Comparison of ENCODE assay signal across 1 cellular context in genomic region chr9:130680836-130681768, GRCh38.
TF ChIP-seq lines count a peak whose summit lies in the region.

No MANE protein-coding gene starts in this region.

TF ChIP-seq in HEK293, 187 proteins besides CTCF, POLR2A, EP300 and RAD21 (continued from another document and continues in another):
- TF ChIP-seq, protein P1, sequence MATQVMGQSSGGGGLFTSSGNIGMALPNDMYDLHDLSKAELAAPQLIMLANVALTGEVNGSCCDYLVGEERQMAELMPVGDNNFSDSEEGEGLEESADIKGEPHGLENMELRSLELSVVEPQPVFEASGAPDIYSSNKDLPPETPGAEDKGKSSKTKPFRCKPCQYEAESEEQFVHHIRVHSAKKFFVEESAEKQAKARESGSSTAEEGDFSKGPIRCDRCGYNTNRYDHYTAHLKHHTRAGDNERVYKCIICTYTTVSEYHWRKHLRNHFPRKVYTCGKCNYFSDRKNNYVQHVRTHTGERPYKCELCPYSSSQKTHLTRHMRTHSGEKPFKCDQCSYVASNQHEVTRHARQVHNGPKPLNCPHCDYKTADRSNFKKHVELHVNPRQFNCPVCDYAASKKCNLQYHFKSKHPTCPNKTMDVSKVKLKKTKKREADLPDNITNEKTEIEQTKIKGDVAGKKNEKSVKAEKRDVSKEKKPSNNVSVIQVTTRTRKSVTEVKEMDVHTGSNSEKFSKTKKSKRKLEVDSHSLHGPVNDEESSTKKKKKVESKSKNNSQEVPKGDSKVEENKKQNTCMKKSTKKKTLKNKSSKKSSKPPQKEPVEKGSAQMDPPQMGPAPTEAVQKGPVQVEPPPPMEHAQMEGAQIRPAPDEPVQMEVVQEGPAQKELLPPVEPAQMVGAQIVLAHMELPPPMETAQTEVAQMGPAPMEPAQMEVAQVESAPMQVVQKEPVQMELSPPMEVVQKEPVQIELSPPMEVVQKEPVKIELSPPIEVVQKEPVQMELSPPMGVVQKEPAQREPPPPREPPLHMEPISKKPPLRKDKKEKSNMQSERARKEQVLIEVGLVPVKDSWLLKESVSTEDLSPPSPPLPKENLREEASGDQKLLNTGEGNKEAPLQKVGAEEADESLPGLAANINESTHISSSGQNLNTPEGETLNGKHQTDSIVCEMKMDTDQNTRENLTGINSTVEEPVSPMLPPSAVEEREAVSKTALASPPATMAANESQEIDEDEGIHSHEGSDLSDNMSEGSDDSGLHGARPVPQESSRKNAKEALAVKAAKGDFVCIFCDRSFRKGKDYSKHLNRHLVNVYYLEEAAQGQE (tag by site-specific recombination; IDR thresholded peaks at IDR 0.05), result peak; percentile 19; the same call in 1 of the 2 replicates
- TF ChIP-seq GLIS1 (tag by site-specific recombination; IDR thresholded peaks at IDR 0.05) (peak; percentile 66), GLIS2 (tag by site-specific recombination; IDR thresholded peaks at IDR 0.05) (peak; percentile 65; the same call in 1 of the 2 replicates), KLF10 (tag by site-specific recombination; IDR thresholded peaks at IDR 0.05) (no peak; the same call in 1 of the 2 replicates), ZNF555 (tag by site-specific recombination; conservative IDR thresholded peaks at IDR 0.05) (no peak), ZNF624 (tag by site-specific recombination; IDR thresholded peaks at IDR 0.05) (no peak), ZNF175 (tag by site-specific recombination; IDR thresholded peaks at IDR 0.05) (no peak), ZNF302 (tag by site-specific recombination; IDR thresholded peaks at IDR 0.05; ENCODE audit: low read depth) (no peak), ZNF157 (tag by site-specific recombination; IDR thresholded peaks at IDR 0.05) (no peak), ZNF837 (tag by site-specific recombination; IDR thresholded peaks at IDR 0.05) (no peak), ZNF548 (tag by site-specific recombination; IDR thresholded peaks at IDR 0.05) (no peak), ZBTB17 (tag by site-specific recombination; IDR thresholded peaks at IDR 0.05) (peak; percentile 26; the same call in 1 of the 2 replicates), KLF8 (tag by site-specific recombination; IDR thresholded peaks at IDR 0.05) (peak; percentile 52; the same call in 1 of the 2 replicates), ZNF843 (tag by site-specific recombination; IDR thresholded peaks at IDR 0.05) (no peak), ZNF394 (tag by site-specific recombination; IDR thresholded peaks at IDR 0.05; ENCODE audit: borderline replicate concordance) (0 out of 2 replicates have a peak, but pooled peaks have one; percentile 24), HOXA7 (CRISPR knock-in tag; IDR thresholded peaks at IDR 0.05; ENCODE audit: borderline replicate concordance) (no peak), PRDM1 (tag by site-specific recombination; IDR thresholded peaks at IDR 0.05) (no peak), ZBTB7A (tag by site-specific recombination; IDR thresholded peaks at IDR 0.05; ENCODE audit: low read depth) (no peak), ZNF2 (tag by site-specific recombination; IDR thresholded peaks at IDR 0.05) (peak; percentile 52; the same call in 1 of the 2 replicates), SP3 (tag by site-specific recombination; IDR thresholded peaks at IDR 0.05) (peak; percentile 30), GLI4 (tag by site-specific recombination; IDR thresholded peaks at IDR 0.05) (no peak), ZNF16 (tag by site-specific recombination; IDR thresholded peaks at IDR 0.05; ENCODE audit: low read depth) (no peak), PBX3 (CRISPR knock-in tag; IDR thresholded peaks at IDR 0.05) (0 out of 2 replicates have a peak, but pooled peaks have one; percentile 46), ZNF473 (tag by site-specific recombination; IDR thresholded peaks at IDR 0.05) (no peak)
- TF ChIP-seq, protein P2, sequence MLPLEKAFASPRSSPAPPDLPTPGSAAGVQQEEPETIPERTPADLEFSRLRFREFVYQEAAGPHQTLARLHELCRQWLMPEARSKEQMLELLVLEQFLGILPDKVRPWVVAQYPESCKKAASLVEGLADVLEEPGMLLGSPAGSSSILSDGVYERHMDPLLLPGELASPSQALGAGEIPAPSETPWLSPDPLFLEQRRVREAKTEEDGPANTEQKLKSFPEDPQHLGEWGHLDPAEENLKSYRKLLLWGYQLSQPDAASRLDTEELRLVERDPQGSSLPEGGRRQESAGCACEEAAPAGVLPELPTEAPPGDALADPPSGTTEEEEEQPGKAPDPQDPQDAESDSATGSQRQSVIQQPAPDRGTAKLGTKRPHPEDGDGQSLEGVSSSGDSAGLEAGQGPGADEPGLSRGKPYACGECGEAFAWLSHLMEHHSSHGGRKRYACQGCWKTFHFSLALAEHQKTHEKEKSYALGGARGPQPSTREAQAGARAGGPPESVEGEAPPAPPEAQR (tag by site-specific recombination; IDR thresholded peaks at IDR 0.05), result no peak
- TF ChIP-seq, protein P3, sequence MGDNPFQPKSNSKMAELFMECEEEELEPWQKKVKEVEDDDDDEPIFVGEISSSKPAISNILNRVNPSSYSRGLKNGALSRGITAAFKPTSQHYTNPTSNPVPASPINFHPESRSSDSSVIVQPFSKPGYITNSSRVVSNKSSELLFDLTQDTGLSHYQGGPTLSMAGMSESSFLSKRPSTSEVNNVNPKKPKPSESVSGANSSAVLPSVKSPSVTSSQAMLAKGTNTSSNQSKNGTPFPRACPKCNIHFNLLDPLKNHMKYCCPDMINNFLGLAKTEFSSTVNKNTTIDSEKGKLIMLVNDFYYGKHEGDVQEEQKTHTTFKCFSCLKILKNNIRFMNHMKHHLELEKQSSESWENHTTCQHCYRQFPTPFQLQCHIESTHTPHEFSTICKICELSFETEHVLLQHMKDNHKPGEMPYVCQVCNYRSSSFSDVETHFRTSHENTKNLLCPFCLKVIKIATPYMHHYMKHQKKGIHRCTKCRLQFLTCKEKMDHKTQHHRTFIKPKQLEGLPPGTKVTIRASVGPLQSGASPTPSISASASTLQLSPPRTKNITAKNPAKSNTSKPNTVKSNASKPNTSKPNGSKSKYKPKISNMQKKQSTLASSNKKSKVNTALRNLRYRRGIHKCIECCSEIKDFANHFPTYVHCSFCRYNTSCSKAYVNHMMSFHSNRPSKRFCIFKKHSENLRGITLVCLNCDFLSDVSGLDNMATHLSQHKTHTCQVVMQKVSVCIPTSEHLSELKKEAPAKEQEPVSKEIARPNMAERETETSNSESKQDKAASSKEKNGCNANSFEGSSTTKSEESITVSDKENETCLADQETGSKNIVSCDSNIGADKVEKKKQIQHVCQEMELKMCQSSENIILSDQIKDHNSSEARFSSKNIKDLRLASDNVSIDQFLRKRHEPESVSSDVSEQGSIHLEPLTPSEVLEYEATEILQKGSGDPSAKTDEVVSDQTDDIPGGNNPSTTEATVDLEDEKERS (tag by site-specific recombination; IDR thresholded peaks at IDR 0.05), result no peak
- TF ChIP-seq, protein P4, sequence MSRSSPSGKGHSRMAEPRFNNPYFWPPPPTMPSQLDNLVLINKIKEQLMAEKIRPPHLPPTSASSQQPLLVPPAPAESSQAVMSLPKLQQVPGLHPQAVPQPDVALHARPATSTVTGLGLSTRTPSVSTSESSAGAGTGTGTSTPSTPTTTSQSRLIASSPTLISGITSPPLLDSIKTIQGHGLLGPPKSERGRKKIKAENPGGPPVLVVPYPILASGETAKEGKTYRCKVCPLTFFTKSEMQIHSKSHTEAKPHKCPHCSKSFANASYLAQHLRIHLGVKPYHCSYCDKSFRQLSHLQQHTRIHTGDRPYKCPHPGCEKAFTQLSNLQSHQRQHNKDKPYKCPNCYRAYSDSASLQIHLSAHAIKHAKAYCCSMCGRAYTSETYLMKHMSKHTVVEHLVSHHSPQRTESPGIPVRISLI (tag by site-specific recombination; IDR thresholded peaks at IDR 0.05), result no peak
- TF ChIP-seq, protein P5, sequence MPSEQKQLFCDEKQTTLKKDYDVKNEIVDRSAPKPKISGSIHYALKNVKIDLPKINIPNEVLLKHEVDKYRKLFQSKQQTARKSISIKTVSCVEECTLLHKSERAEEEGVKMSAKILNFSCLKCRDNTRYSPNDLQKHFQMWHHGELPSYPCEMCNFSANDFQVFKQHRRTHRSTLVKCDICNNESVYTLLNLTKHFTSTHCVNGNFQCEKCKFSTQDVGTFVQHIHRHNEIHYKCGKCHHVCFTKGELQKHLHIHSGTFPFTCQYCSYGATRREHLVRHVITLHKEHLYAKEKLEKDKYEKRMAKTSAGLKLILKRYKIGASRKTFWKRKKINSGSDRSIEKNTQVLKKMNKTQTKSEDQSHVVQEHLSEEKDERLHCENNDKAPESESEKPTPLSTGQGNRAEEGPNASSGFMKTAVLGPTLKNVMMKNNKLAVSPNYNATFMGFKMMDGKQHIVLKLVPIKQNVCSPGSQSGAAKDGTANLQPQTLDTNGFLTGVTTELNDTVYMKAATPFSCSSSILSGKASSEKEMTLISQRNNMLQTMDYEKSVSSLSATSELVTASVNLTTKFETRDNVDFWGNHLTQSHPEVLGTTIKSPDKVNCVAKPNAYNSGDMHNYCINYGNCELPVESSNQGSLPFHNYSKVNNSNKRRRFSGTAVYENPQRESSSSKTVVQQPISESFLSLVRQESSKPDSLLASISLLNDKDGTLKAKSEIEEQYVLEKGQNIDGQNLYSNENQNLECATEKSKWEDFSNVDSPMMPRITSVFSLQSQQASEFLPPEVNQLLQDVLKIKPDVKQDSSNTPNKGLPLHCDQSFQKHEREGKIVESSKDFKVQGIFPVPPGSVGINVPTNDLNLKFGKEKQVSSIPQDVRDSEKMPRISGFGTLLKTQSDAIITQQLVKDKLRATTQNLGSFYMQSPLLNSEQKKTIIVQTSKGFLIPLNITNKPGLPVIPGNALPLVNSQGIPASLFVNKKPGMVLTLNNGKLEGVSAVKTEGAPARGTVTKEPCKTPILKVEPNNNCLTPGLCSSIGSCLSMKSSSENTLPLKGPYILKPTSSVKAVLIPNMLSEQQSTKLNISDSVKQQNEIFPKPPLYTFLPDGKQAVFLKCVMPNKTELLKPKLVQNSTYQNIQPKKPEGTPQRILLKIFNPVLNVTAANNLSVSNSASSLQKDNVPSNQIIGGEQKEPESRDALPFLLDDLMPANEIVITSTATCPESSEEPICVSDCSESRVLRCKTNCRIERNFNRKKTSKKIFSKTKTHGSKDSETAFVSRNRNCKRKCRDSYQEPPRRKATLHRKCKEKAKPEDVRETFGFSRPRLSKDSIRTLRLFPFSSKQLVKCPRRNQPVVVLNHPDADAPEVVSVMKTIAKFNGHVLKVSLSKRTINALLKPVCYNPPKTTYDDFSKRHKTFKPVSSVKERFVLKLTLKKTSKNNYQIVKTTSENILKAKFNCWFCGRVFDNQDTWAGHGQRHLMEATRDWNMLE (tag by site-specific recombination; conservative IDR thresholded peaks at IDR 0.05; ENCODE audit: low read depth), result no peak
- TF ChIP-seq, protein P6, sequence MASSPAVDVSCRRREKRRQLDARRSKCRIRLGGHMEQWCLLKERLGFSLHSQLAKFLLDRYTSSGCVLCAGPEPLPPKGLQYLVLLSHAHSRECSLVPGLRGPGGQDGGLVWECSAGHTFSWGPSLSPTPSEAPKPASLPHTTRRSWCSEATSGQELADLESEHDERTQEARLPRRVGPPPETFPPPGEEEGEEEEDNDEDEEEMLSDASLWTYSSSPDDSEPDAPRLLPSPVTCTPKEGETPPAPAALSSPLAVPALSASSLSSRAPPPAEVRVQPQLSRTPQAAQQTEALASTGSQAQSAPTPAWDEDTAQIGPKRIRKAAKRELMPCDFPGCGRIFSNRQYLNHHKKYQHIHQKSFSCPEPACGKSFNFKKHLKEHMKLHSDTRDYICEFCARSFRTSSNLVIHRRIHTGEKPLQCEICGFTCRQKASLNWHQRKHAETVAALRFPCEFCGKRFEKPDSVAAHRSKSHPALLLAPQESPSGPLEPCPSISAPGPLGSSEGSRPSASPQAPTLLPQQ (tag by site-specific recombination; IDR thresholded peaks at IDR 0.05), result peak; percentile 71
- TF ChIP-seq, protein P7, sequence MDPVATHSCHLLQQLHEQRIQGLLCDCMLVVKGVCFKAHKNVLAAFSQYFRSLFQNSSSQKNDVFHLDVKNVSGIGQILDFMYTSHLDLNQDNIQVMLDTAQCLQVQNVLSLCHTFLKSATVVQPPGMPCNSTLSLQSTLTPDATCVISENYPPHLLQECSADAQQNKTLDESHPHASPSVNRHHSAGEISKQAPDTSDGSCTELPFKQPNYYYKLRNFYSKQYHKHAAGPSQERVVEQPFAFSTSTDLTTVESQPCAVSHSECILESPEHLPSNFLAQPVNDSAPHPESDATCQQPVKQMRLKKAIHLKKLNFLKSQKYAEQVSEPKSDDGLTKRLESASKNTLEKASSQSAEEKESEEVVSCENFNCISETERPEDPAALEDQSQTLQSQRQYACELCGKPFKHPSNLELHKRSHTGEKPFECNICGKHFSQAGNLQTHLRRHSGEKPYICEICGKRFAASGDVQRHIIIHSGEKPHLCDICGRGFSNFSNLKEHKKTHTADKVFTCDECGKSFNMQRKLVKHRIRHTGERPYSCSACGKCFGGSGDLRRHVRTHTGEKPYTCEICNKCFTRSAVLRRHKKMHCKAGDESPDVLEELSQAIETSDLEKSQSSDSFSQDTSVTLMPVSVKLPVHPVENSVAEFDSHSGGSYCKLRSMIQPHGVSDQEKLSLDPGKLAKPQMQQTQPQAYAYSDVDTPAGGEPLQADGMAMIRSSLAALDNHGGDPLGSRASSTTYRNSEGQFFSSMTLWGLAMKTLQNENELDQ (tag by site-specific recombination; IDR thresholded peaks at IDR 0.05; ENCODE audit: low read depth), result no peak
- TF ChIP-seq, protein P8, sequence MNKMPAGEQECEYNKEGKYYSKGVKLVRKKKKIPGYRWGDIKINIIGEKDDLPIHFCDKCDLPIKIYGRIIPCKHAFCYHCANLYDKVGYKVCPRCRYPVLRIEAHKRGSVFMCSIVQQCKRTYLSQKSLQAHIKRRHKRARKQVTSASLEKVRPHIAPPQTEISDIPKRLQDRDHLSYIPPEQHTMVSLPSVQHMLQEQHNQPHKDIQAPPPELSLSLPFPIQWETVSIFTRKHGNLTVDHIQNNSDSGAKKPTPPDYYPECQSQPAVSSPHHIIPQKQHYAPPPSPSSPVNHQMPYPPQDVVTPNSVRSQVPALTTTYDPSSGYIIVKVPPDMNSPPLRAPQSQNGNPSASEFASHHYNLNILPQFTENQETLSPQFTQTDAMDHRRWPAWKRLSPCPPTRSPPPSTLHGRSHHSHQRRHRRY (tag by site-specific recombination; IDR thresholded peaks at IDR 0.05), result no peak
- TF ChIP-seq, protein P9, sequence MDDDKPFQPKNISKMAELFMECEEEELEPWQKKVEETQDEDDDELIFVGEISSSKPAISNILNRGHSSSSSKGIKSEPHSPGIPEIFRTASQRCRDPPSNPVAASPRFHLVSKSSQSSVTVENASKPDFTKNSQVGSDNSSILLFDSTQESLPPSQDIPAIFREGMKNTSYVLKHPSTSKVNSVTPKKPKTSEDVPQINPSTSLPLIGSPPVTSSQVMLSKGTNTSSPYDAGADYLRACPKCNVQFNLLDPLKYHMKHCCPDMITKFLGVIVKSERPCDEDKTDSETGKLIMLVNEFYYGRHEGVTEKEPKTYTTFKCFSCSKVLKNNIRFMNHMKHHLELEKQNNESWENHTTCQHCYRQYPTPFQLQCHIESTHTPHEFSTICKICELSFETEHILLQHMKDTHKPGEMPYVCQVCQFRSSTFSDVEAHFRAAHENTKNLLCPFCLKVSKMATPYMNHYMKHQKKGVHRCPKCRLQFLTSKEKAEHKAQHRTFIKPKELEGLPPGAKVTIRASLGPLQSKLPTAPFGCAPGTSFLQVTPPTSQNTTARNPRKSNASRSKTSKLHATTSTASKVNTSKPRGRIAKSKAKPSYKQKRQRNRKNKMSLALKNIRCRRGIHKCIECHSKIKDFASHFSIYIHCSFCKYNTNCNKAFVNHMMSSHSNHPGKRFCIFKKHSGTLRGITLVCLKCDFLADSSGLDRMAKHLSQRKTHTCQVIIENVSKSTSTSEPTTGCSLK (tag by site-specific recombination; IDR thresholded peaks at IDR 0.05), result no peak
